Comparison of ENCODE assay signal across 1 cellular context in the genomic region with DNA sequence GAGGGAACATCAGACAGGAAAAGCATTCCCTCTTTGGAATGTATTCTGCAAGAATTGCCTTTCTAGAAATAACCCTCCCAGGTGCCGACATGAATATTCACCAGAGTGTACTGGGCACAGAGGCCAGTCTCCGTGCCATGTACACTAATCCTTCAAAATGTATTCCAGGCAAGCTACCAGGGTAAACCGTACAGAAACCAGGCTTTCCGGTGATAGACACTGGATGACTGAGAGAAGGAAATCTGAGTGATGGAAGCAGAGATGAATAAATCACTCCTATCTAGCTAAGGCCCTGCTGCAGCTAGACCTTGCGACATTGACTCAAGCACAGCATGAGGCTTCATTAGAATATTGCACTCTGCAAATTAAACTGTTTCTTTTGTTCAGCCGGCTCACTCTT.
TF ChIP-seq lines count a peak whose summit lies in the region.

No MANE protein-coding gene starts in this region.

TF ChIP-seq in IMR-90, 13 proteins besides CTCF, POLR2A, EP300 and RAD21:
- peak; percentile 54; the same call in 1 of the 2 replicates for TF ChIP-seq CEBPB (IDR thresholded peaks at IDR 0.05; ENCODE audit: low read depth, low read length)
- no peak for TF ChIP-seq MXI1 (IDR thresholded peaks at IDR 0.05; ENCODE audit: borderline replicate concordance, low read depth, low read length)
